Comparison of ENCODE assay signal across 1 cellular context in the genomic region with DNA sequence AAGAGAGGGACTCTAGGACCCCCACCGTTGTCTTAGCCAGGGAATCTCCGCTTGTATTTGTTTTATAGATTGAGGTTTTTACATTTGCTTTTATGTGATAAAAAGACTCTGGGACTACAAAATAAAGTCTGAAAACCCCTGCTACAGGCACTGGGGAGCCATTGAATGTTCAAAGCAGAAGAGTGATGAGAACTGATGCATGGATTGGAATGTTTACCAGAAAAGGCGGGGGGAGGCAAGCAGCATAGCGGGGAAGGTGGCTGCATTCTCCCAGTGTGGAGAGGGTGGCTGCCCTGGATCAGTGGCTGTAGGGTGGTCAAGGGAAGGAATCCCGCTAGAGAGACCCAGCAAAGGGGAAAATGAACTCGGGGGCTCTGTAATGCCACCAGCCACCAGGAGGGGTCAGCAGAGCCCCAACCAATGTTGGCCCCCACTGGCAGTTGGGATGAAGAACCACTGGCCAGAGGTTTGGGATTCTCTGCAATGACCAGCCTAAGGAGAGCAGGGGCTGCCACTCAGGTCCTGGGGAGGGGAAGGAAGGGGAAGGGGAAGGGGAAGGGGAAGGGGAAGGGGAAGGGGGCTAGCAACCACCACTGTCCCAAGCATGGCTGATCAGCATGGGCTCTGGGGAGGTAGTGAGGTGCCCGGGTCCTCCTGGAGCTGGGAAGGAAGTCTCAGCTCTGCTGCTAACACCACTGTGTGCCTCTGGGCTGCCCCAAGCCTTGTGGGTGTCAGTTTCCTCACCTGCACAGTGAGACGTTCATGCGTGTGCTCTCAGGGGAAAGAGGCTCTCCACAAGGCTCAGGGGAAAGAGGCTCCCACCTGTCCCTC.
TF ChIP-seq lines count a peak whose summit lies in the region.

No MANE protein-coding gene starts in this region.

TF ChIP-seq in K562, 482 proteins besides CTCF, POLR2A, EP300 and RAD21 (continued from another document):
- TF ChIP-seq E2F1 (CRISPR knock-in tag; IDR thresholded peaks at IDR 0.05) (no peak), KLF10 (CRISPR knock-in tag; IDR thresholded peaks at IDR 0.05) (no peak), ZBTB7A (IDR thresholded peaks at IDR 0.05; ENCODE audit: borderline replicate concordance, control insufficient read depth, low read depth, low read length) (0 out of 2 replicates have a peak, but pooled peaks have one; percentile 25), RB1 (IDR thresholded peaks at IDR 0.05; ENCODE audit: low read depth) (peak; percentile 45; the same call in 1 of the 2 replicates), TOE1 (IDR thresholded peaks at IDR 0.05; ENCODE audit: borderline replicate concordance) (peak; percentile 44; the same call in 1 of the 2 replicates), TOE1 (CRISPR knock-in tag; IDR thresholded peaks at IDR 0.05; ENCODE audit: borderline replicate concordance, low read depth) (no peak), KLF16 (IDR thresholded peaks at IDR 0.05) (peak; percentile 58), POLR3A (IDR thresholded peaks at IDR 0.05; ENCODE audit: borderline replicate concordance, extremely low read depth, insufficient read depth, insufficient read length) (no peak), MAFG (tag; conservative IDR thresholded peaks at IDR 0.05) (no peak), ID3 (CRISPR knock-in tag; IDR thresholded peaks at IDR 0.05) (no peak), ID3 (tag; IDR thresholded peaks at IDR 0.05) (no peak), NFATC3 (IDR thresholded peaks at IDR 0.05) (no peak), HDAC8 (tag; IDR thresholded peaks at IDR 0.05) (no peak), THRAP3 (IDR thresholded peaks at IDR 0.05; ENCODE audit: borderline replicate concordance) (no peak), RHOXF2B (CRISPR knock-in tag; conservative IDR thresholded peaks at IDR 0.05) (no peak), NR4A1 (CRISPR knock-in tag; IDR thresholded peaks at IDR 0.05) (0 out of 2 replicates have a peak, but pooled peaks have one; percentile 32), NR4A1 (tag; IDR thresholded peaks at IDR 0.05) (no peak), XRCC5 (IDR thresholded peaks at IDR 0.05; ENCODE audit: low read depth, low read length) (peak; percentile 62; the same call in 1 of the 2 replicates)
TF ChIP-seq in K562: peak in this region for 17.
